1 cellular context compared by ENCODE assay signal in genomic region chr9:84583866-84584265, GRCh38.
TF ChIP-seq lines count a peak whose summit lies in the region.

No MANE protein-coding gene starts in this region.

TF ChIP-seq in H1, 55 proteins besides CTCF, POLR2A, EP300 and RAD21 (continued from another document):
- no peak for TF ChIP-seq NANOG (IDR thresholded peaks at IDR 0.05; ENCODE audit: insufficient read depth, low read depth, low read length, poor library complexity, severe bottlenecking)
- TF ChIP-seq KDM1A (IDR thresholded peaks at IDR 0.05; ENCODE audit: borderline replicate concordance, low read length) = no peak
- TF ChIP-seq TAF1 (IDR thresholded peaks at IDR 0.05; ENCODE audit: low read depth, low read length) = no peak
